ENCODE assay signal across 10 cellular contexts in the genomic region with DNA sequence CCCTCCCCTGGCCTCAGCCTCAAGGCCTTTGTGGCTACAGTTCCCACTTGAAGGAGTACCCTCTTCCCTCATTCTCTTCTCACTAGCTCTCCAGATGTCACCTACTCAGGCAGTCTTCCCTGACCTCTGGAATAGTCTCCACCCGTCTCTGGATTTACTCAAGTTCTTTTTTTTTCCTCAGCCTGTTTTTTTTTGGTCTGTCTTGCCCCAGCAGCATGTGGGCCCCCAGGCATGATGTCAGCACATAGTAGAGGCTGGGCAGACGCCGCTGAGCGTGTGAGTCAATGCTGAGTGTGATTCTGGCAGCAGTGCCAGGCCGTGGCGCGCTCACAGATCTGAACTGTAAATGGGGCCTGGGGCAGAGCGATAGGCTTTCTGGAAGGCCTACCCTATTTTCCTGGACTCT. TPM values are rescaled to one million over a fixed set of nuclear protein-coding genes. Genes with fewer than 3 reads are reported as not detected.
DNase-seq lines count a peak whose midpoint lies in the region; ATAC-seq and TF ChIP-seq lines count a peak whose summit lies in the region.
"Not testable (repeated sequence)": the region's sequence is repeated elsewhere in the genome, so short reads cannot be mapped to it uniquely, and the experiment has no call there.
"Had no signal": no experiment of that assay in that cellular context is flagged by ENCODE, and none has a peak within 500 bp of the region (broad histone marks: within the 10 kb centered on the region; RNA-seq: fewer than 3 reads in every experiment).

No MANE protein-coding gene starts in this region.

- intact Hi-C loops in A673 (cut with micrococcal nuclease; ENCODE audit: unreplicated experiment); right cardiac atrium (cut with DNase I): not testable (repeated sequence)

- not testable (repeated sequence) for H3K9me2 ChIP-seq in GM23338 (ENCODE audit: insufficient read depth)

- TF ChIP-seq CTCF in A673 (conservative IDR thresholded peaks at IDR 0.05; ENCODE audit: low read depth, low read length); GM23338 (conservative IDR thresholded peaks at IDR 0.05; ENCODE audit: low read depth in 2 of 2); epithelial cell of esophagus (IDR thresholded peaks at IDR 0.05; ENCODE audit: insufficient read depth, low read depth, low read length, missing control alignments); neural progenitor cell (IDR thresholded peaks at IDR 0.05): not testable (repeated sequence)

- not testable (repeated sequence) for H4K20me1 ChIP-seq in GM23338 (replicated peaks; ENCODE audit: insufficient read depth); neural progenitor cell (ENCODE audit: low read depth)

- H3K9me3 ChIP-seq in A673 (ENCODE audit: low read depth, low read length, poor library complexity, severe bottlenecking); right cardiac atrium (ENCODE audit: control insufficient read depth, low read length); neural progenitor cell (ENCODE audit: low read depth): not testable (repeated sequence)

- ATAC-seq in GM23338 = not testable (repeated sequence)
- ATAC-seq in right cardiac atrium = peak; percentile 75 to 78

- DNase-seq in A673 (ENCODE audit: low spot score) (peak; percentile 58), NCI-H446 treated with DMSO at 0.1 percent for 48 hours (lab: John Stamatoyannopoulos, UW) (peak; percentile 78), anterior cingulate cortex (lab: John Stamatoyannopoulos, UW) (peak in 41 of 58 donors; percentile 5 to 68 (median 36)), epithelial cell of esophagus (ENCODE audit: low read depth) (peak; percentile 92), right cardiac atrium (peak; percentile 90 to 94 (median 91))
- DNase-seq in GM23338 (ENCODE audit: low spot score); neural progenitor cell (ENCODE audit: low spot score): not testable (repeated sequence)
- peak; percentile 14 for DNase-seq in stimulated activated CD4-positive, alpha-beta T cell treated with anti-CD3 and anti-CD28 coated beads, Interleukin-1b, Interleukin-23, amount 100 ng/mL, for 48 hours

- not testable (repeated sequence) for H3K4me3 Mint-ChIP-seq in GM23338
- H3K4me3 Mint-ChIP-seq in neural progenitor cell = peak overlapping the region; percentile 39

- not testable (repeated sequence) for H3K4me1 ChIP-seq in A673 (ENCODE audit: insufficient read depth, low read length, poor library complexity, severe bottlenecking); GM23338 (ENCODE audit: insufficient read depth); right cardiac atrium (ENCODE audit: control insufficient read depth, insufficient read depth, low read length)
- H3K4me1 ChIP-seq in neural progenitor cell = peaks cover 10% of the 10 kb centered on the region

- not testable (repeated sequence) for H3K4me3 ChIP-seq in A673 (ENCODE audit: low read depth, low read length, poor library complexity, severe bottlenecking); GM23338; epithelial cell of esophagus (ENCODE audit: low read length); right cardiac atrium (ENCODE audit: low read length); neural progenitor cell

- not testable (repeated sequence) for H3K27me3 ChIP-seq in A673 (replicated peaks; ENCODE audit: insufficient read depth, low read depth, low read length, poor library complexity); GM23338 (ENCODE audit: insufficient read depth); right cardiac atrium (ENCODE audit: control insufficient read depth, insufficient read depth); neural progenitor cell

- not testable (repeated sequence) for H3K27ac Mint-ChIP-seq in GM23338
- H3K27ac Mint-ChIP-seq in neural progenitor cell = peak overlapping the region; percentile 61

- H3K27me3 Mint-ChIP-seq in GM23338 (ENCODE audit: insufficient read depth, low read depth, poor library complexity) = peaks cover 10% of the 10 kb centered on the region
- not testable (repeated sequence) for H3K27me3 Mint-ChIP-seq in neural progenitor cell (ENCODE audit: insufficient read depth, low read depth)

- H3F3A ChIP-seq in GM23338 (replicated peaks; ENCODE audit: low read depth); neural progenitor cell (ENCODE audit: low read depth): not testable (repeated sequence)

- BruUV-seq in A673 (replicated peaks; lab: Mats Ljungman, UMichigan) = not testable (repeated sequence)

- H3K4me2 ChIP-seq in GM23338 = peak overlapping the region; percentile 48; the same call in 1 of the 2 replicates
- H3K4me2 ChIP-seq in neural progenitor cell = not testable (repeated sequence)

- not testable (repeated sequence) for H3K9me3 Mint-ChIP-seq in GM23338, neural progenitor cell

- H3K9ac ChIP-seq in neural progenitor cell = not testable (repeated sequence)

- not testable (repeated sequence) for H3K36me3 Mint-ChIP-seq in GM23338 (ENCODE audit: low read depth); neural progenitor cell

- peaks cover 17% of the 10 kb centered on the region for H3K4me1 Mint-ChIP-seq in GM23338
- peaks cover 32% of the 10 kb centered on the region for H3K4me1 Mint-ChIP-seq in neural progenitor cell

- CTCF ChIA-PET in A673 (lab: Charles Lee) = not testable (repeated sequence)

- H3K27ac ChIP-seq in A673 (ENCODE audit: low read depth, low read length, poor library complexity, severe bottlenecking); GM23338 (ENCODE audit: low read depth); neural progenitor cell: not testable (repeated sequence)
- peak overlapping the region; percentile 49 for H3K27ac ChIP-seq in right cardiac atrium (ENCODE audit: low read length)

- H3K36me3 ChIP-seq in A673 (ENCODE audit: insufficient read depth, low read length, poor library complexity, severe bottlenecking); GM23338 (ENCODE audit: insufficient read depth); neural progenitor cell: not testable (repeated sequence)

- not testable (repeated sequence) for H3K79me2 ChIP-seq in GM23338 (replicated peaks; ENCODE audit: insufficient read depth); neural progenitor cell (ENCODE audit: low read depth)

- H2AFZ ChIP-seq in GM23338; neural progenitor cell (replicated peaks): not testable (repeated sequence)

- WGBS in right cardiac atrium = 49% methylated on average over 8 of the region's 8 CpGs

- POLR2A ChIA-PET in A673 (lab: Charles Lee; ENCODE audit: low non-redundant PET) = not testable (repeated sequence)

RNA-seq across cellular contexts. Expression of a gene that starts 26.0 kb away (rescaled TPM):
- total RNA-seq in A673 (2021) (1.2 and 2.1 TPM in 2 replicates), right cardiac atrium (10 to 100 TPM in 2 of 4 donors, 1 to 10 TPM in 2; 9.8 to 13.3 (median 10.8) TPM), neural progenitor cell (ENCODE audit: low replicate concordance) (0.56 and 1.8 TPM in 2 replicates)
- 0.97 and 2.4 TPM in 2 replicates for total RNA-seq in GM23338 (2014; rRNA removed; shearing (Covaris generic))
- polyA plus RNA-seq in GM23338 (2016; fragmentation: Nextera tagmentation; extraction: Ambion mirVana) (0.42 and 0.61 TPM in 2 replicates), right cardiac atrium (9.9 TPM)
- total RNA-seq: activated CD4-positive, alpha-beta memory T cell treated with anti-CD3 and anti-CD28 coated beads, Interleukin-2, amount 10 ng/mL, durations not matched to agents 7 days and 5 days; naive thymus-derived CD8-positive, alpha-beta T cell had no signal
